Comparison of ENCODE assay signal across 8 cellular contexts in the genomic region with DNA sequence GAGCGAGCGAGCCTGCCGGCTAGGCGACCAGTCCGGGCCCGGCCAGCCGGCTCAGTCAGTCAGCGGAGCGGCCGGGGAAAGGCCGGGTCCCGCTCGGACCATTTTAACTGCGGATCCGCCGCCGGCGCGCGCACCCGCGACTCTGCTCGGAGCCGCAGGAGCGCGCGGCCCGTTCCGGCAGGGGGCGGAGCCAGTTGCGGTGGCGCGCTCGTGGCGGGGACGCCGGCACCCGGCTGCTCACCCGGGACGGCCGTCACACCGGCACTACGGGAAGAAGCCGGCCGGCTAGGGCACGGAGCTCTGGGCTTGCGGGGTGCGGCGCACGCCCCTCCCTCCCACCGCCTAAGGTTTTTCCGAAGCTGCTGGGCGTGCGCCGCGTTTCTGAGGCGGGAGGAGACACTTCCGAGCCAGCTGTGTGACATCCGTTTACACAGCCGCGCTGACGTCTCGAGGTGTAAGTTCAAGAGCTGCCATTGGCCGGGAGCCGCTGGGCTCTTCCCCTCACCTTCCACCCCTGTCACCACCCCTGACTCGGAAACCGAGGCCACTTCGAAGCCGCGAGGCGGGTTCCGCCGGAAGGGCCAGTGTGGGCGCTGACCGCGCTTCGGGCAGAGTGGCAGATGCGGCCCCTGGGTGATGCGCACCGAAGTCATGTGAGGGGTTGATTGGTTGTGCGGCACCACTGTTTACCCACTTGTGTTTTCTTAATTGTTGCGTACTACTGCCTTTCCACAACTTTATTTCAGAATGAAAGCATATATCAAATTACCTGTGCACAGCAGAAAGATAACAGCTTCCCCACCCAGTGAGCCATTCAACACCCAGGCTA. TPM values are rescaled to one million over a fixed set of nuclear protein-coding genes. Genes with fewer than 3 reads are reported as not detected.
A peak's percentile ranks its signal among the peaks of the same experiment; 100 is the strongest.
DNase-seq lines count a peak whose midpoint lies in the region; ATAC-seq and TF ChIP-seq lines count a peak whose summit lies in the region.

Gene FBXL17, minus strand, starts transcription at position 144 of the 829 bp plus-strand sequence.

- H3K4me3 ChIP-seq in WI38 (ENCODE audit: low read depth, low read length) (peak within 1 kb of the TSS; percentile 76), cardiac fibroblast (replicated peaks in 1 of 2; ENCODE audit: low read depth in 2 of 2, low read length in 2 of 2) (peak within 1 kb of the TSS; percentile 91 to 92), spleen (peak within 1 kb of the TSS; percentile 69 to 90 (median 86))

- peaks cover 9 to 20% (median 12%) of the 10 kb centered on the region in 3 donors for H3K27me3 Mint-ChIP-seq in immature natural killer cell (ENCODE audit: low read depth in 3 of 3)

- in situ Hi-C loops in ACHN (cut with HindIII; ENCODE audit: low pct_ligation_motif_present, low pct_unique_long_range_greater_than_20kb, low sequenced_read_pairs) = no loop called here

- H3K4me3 Mint-ChIP-seq in immature natural killer cell = peak within 1 kb of the TSS; percentile 80 to 95 (median 90)

- intact Hi-C loops in spleen (cut with DNase I; ENCODE audit: low total_unique reads) = no loop called here

- TF ChIP-seq CTCF in WI38 (IDR thresholded peaks at IDR 0.05; ENCODE audit: low read depth, low read length) (no peak), cardiac fibroblast (IDR thresholded peaks at IDR 0.05; ENCODE audit: low read depth, low read length) (no peak), spleen (IDR thresholded peaks at IDR 0.05 in 8 of 11, conservative IDR thresholded peaks at IDR 0.05 in 3 of 11) (peak in 6 of 11 experiments; percentile 20 to 36 (median 30))

- H3K36me3 ChIP-seq in spleen = no peaks in the 10 kb centered on the region

- ATAC-seq in GM18870 (IDR thresholded peaks at IDR 0.05; ENCODE audit: unreplicated experiment) (peak; percentile 87), HG03135 (IDR thresholded peaks at IDR 0.05; ENCODE audit: unreplicated experiment) (peak; percentile 74)

- WGBS in spleen, 5 donors = 0% methylated on average over 34 to 82 of the region's 82 CpGs

- peak within 1 kb of the TSS; percentile 94 to 100 (median 100) for H3K27ac ChIP-seq in spleen

- peaks cover 0 to 4% (median 0%) of the 10 kb centered on the region in 3 donors for H3K36me3 Mint-ChIP-seq in immature natural killer cell

- peaks cover 13 to 53% (median 35%) of the 10 kb centered on the region in 6 donors for H3K4me1 ChIP-seq in spleen

- peaks cover 0 to 4% (median 2%) of the 10 kb centered on the region in 8 donors for H3K9me3 ChIP-seq in spleen

- no peaks in the 10 kb centered on the region for H3K27me3 ChIP-seq in spleen (replicated peaks in 1 of 7)

- TF ChIP-seq POLR2A in spleen (IDR thresholded peaks at IDR 0.05) = peak; percentile 50 to 94 (median 79)

- DNase-seq in ACHN (peak; percentile 91), NCI-H2227 treated with DMSO at 0.1 percent for 48 hours (lab: John Stamatoyannopoulos, UW) (peak; percentile 88), cardiac fibroblast (ENCODE audit: low read depth in 2 of 2) (peak; percentile 95 to 97), immature natural killer cell (peak; percentile 95 to 96 (median 96)), spleen (peak; percentile 99)

- H3K4me1 Mint-ChIP-seq in immature natural killer cell = peaks cover 35 to 56% of the 10 kb centered on the region in 2 donors

- H3K9me3 Mint-ChIP-seq in immature natural killer cell = peaks cover 0 to 2% (median 0%) of the 10 kb centered on the region in 6 donors

- peak within 1 kb of the TSS; percentile 87 to 99 (median 99) for H3K27ac Mint-ChIP-seq in immature natural killer cell

RNA-seq across cellular contexts. Expression of gene FBXL17, which starts in this region (rescaled TPM):
- 1 to 10 TPM; 2.8 to 8.5 (median 5.6) TPM for polyA plus RNA-seq in immature natural killer cell
- total RNA-seq in spleen = 10 to 100 TPM; 18.3 to 39.9 (median 26.0) TPM
- polyA plus RNA-seq in spleen = 1 to 10 TPM; 5.1 to 7.2 (median 5.4) TPM

Comparison
In these comparisons a context has a peak if more than half of its experiments do, and no peak if none do; other contexts are left out.
1. Peak in every context shown above with its lines: DNase-seq, ATAC-seq, H3K4me3 ChIP-seq and H3K27ac ChIP-seq.
2. CTCF ChIP-seq: peak in spleen (6 of 11); none in WI38 (single experiment) and cardiac fibroblast (single experiment).